ENCODE assay signal across 8 cellular contexts in the genomic region with DNA sequence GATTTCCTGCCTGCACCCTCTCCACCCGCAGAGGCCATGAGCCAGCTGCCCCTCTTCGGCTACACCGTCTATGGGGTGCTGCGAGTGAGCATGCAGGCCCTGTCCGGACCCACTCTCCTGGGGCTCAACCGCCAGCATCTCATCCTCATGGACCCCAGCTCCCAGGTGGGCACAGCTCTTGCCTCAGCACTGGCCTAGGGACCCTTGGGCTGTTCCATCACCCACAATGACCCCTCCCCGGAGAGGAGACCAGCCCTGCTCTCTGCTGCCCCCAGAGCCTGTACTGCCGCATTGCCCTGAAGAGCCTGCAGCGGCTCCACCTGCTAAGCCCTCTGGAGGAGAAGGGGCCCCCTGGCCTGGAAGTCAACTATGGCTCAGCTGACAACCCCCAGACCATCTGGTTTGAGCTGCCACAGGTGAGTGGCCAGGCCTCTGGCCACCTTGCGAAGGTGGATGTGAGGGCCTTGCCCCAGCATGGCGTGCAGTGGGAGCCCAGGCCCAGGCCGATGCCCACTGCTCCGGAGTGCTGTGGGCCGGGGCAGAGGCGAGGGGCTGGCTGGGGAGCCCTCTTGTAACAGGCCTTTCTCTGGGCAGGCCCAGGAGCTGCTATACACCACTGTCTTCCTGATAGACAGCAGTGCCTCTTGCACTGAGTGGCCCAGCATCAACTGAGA. TPM values are rescaled to one million over a fixed set of nuclear protein-coding genes. Genes with fewer than 3 reads are reported as not detected.
DNase-seq lines count a peak whose midpoint lies in the region; ATAC-seq, FAIRE-seq and TF ChIP-seq lines count a peak whose summit lies in the region.

No MANE protein-coding gene starts in this region.

- no peaks in the 10 kb centered on the region for H3K4me1 Mint-ChIP-seq in activated naive CD8-positive, alpha-beta T cell treated with anti-CD3 and anti-CD28 coated beads, Interleukin-2, amount 50 U/mL, for 24 hours

- H3K36me3 Mint-ChIP-seq in activated naive CD8-positive, alpha-beta T cell treated with anti-CD3 and anti-CD28 coated beads, Interleukin-2, amount 50 U/mL, for 24 hours (ENCODE audit: low read depth): no peaks in the 10 kb centered on the region

- no peaks in the 10 kb centered on the region for H3K9me3 ChIP-seq in kidney (ENCODE audit: control insufficient read depth in 1 of 2, low read length in 2 of 2)

- peak; percentile 37 for DNase-seq in NCI-H1436 (lab: John Stamatoyannopoulos, UW)
- no peak for DNase-seq in NCI-H1436 treated with DMSO at 0.1 percent for 48 hours (lab: John Stamatoyannopoulos, UW)
- peak; percentile 8 for DNase-seq in LHCN-M2 (ENCODE audit: low read depth)
- peak; percentile 23 for DNase-seq in activated naive CD8-positive, alpha-beta T cell treated with anti-CD3 and anti-CD28 coated beads, Interleukin-2, amount 50 U/mL, for 24 hours
- DNase-seq in kidney: no peak
- no peak for DNase-seq in occipital lobe (lab: John Stamatoyannopoulos, UW)

- no peak overlapping the region for H3K27ac Mint-ChIP-seq in activated naive CD8-positive, alpha-beta T cell treated with anti-CD3 and anti-CD28 coated beads, Interleukin-2, amount 50 U/mL, for 24 hours

- no peak overlapping the region for H3K4me3 ChIP-seq in kidney (ENCODE audit: low read length in 2 of 2)

- TF ChIP-seq CTCF in kidney (IDR thresholded peaks at IDR 0.05; ENCODE audit: borderline replicate concordance, extremely low read depth, insufficient read depth): peak; percentile 35

- no peaks in the 10 kb centered on the region for H3K9me3 Mint-ChIP-seq in activated naive CD8-positive, alpha-beta T cell treated with anti-CD3 and anti-CD28 coated beads, Interleukin-2, amount 50 U/mL, for 24 hours

- intact Hi-C loops in kidney (cut with DNase I): no loop called here

- no peak overlapping the region for H3K27ac ChIP-seq in kidney (ENCODE audit: low read depth in 2 of 2, low read length in 2 of 2)

- H3K4me1 ChIP-seq in kidney (ENCODE audit: control insufficient read depth in 1 of 2, insufficient read depth in 1 of 2, low read depth in 1 of 2, low read length in 2 of 2): no peaks in the 10 kb centered on the region

- peaks cover 6 to 23% of the 10 kb centered on the region in 2 donors for H3K36me3 ChIP-seq in kidney (ENCODE audit: control insufficient read depth in 1 of 2, insufficient read depth in 2 of 2, low read length in 2 of 2)

- FAIRE-seq in kidney (lab: Jason Lieb, UNC): no peak

- no peak overlapping the region for H3K9ac ChIP-seq in kidney (ENCODE audit: low read length in 2 of 2)

- no peak overlapping the region for H3K4me3 Mint-ChIP-seq in activated naive CD8-positive, alpha-beta T cell treated with anti-CD3 and anti-CD28 coated beads, Interleukin-2, amount 50 U/mL, for 24 hours

- no peaks in the 10 kb centered on the region for H3K27me3 Mint-ChIP-seq in activated naive CD8-positive, alpha-beta T cell treated with anti-CD3 and anti-CD28 coated beads, Interleukin-2, amount 50 U/mL, for 24 hours

- peak; percentile 35 for ATAC-seq in activated naive CD8-positive, alpha-beta T cell treated with anti-CD3 and anti-CD28 coated beads, Interleukin-2, amount 50 U/mL, for 24 hours
- no peak for ATAC-seq in HG02852 (IDR thresholded peaks at IDR 0.05; ENCODE audit: unreplicated experiment)
- no peak for ATAC-seq in GM21447 (IDR thresholded peaks at IDR 0.05; ENCODE audit: unreplicated experiment)

RNA-seq across cellular contexts. Expression of a gene that starts 7.3 kb away (rescaled TPM):
- total RNA-seq in LHCN-M2 (2014; rRNA removed) (0.17 and 0.90 TPM in 2 replicates), kidney (8.0 TPM), occipital lobe (0.47 TPM)
- polyA plus RNA-seq in LHCN-M2 (2012): 0.26 TPM
- 63.0 TPM for polyA plus RNA-seq in kidney (ENCODE audit: insufficient read depth, low read depth, low replicate concordance)

RNA-seq across cellular contexts. Expression of a gene that starts 38.4 kb away (rescaled TPM):
- under 0.01 and 0.06 TPM in 2 replicates for total RNA-seq in LHCN-M2 (2014; rRNA removed)
- polyA plus RNA-seq in LHCN-M2 (2012): 0.33 TPM
- 286 TPM for total RNA-seq in kidney
- polyA plus RNA-seq in kidney (ENCODE audit: insufficient read depth, low read depth, low replicate concordance): 139 TPM
- total RNA-seq in occipital lobe: 15.9 TPM

RNA-seq across cellular contexts. Expression of a gene that starts 41.0 kb away (rescaled TPM):
- total RNA-seq in LHCN-M2 (2014; rRNA removed) (14.5 and 31.3 TPM in 2 replicates), kidney (51.6 TPM), occipital lobe (9.8 TPM)
- polyA plus RNA-seq in LHCN-M2 (2012): 11.7 TPM
- 40.0 TPM for polyA plus RNA-seq in kidney (ENCODE audit: insufficient read depth, low read depth, low replicate concordance)

RNA-seq across cellular contexts. Expression of a gene that starts 41.2 kb away (rescaled TPM):
- total RNA-seq in LHCN-M2 (2014; rRNA removed) (58.4 and 63.3 TPM in 2 replicates), kidney (95.1 TPM), occipital lobe (34.0 TPM)
- polyA plus RNA-seq in LHCN-M2 (2012): 83.4 TPM
- polyA plus RNA-seq in kidney (ENCODE audit: insufficient read depth, low read depth, low replicate concordance): 62.9 TPM

Comparison
In these comparisons a context has a peak if more than half of its experiments do, and no peak if none do; other contexts are left out.
1. DNase-seq: peak in NCI-H1436 (single experiment), LHCN-M2 (single experiment) and activated naive CD8-positive, alpha-beta T cell treated with anti-CD3 and anti-CD28 coated beads, Interleukin-2, amount 50 U/mL, for 24 hours (single experiment); none in NCI-H1436 treated with DMSO at 0.1 percent for 48 hours (single experiment), kidney (single experiment) and occipital lobe (single experiment).
2. RNA of a gene that starts 38.4 kb away (total RNA-seq): 286 TPM in kidney (single experiment); 15.9 TPM in occipital lobe (single experiment) and under 0.01 to 0.06 TPM in LHCN-M2; every median in the first group is over 10 times any median in the second.